ENCODE assay signal across 8 cellular contexts in genomic region chr12:72271741-72272661, GRCh38. TPM values are rescaled to one million over a fixed set of nuclear protein-coding genes. Genes with fewer than 3 reads are reported as not detected.
DNase-seq lines count a peak whose midpoint lies in the region; ATAC-seq lines count a peak whose summit lies in the region.

TRHDE (plus strand) TSS chr12:72272370; CDS start chr12:72272644, 274 bp downstream.

- H3K27ac Mint-ChIP-seq in stimulated activated naive CD8-positive, alpha-beta T cell treated with anti-CD3 and anti-CD28 coated beads, Interleukin-15, Interleukin-2, amounts not matched to agents 100 ng/mL and 50 ng/mL, for 24 hours: no peak within 1 kb of the TSS

- in situ Hi-C loops in G401 (cut with HindIII; ENCODE audit: low sequenced_read_pairs): no loop called here

- peak within 1 kb of the TSS; percentile 47 for H3K27ac ChIP-seq in cingulate gyrus (ENCODE audit: low read depth, low read length)

- peak; percentile 72 for DNase-seq in G401 (ENCODE audit: low spot score)
- peak; percentile 70 for DNase-seq in NCI-H2171 treated with DMSO at 0.1 percent for 48 hours (lab: John Stamatoyannopoulos, UW)
- DNase-seq in left kidney (ENCODE audit: low read depth, low spot score): peak; percentile 88

- peak within 1 kb of the TSS; percentile 32 for H3K4me3 Mint-ChIP-seq in stimulated activated naive CD8-positive, alpha-beta T cell treated with anti-CD3 and anti-CD28 coated beads, Interleukin-15, Interleukin-2, amounts not matched to agents 100 ng/mL and 50 ng/mL, for 24 hours

- ATAC-seq in HG03565 (IDR thresholded peaks at IDR 0.05; ENCODE audit: unreplicated experiment) (no peak), HG03378 (IDR thresholded peaks at IDR 0.05; ENCODE audit: unreplicated experiment) (no peak), GM18907 (IDR thresholded peaks at IDR 0.05; ENCODE audit: unreplicated experiment) (no peak)

- H3K4me1 Mint-ChIP-seq in stimulated activated naive CD8-positive, alpha-beta T cell treated with anti-CD3 and anti-CD28 coated beads, Interleukin-15, Interleukin-2, amounts not matched to agents 100 ng/mL and 50 ng/mL, for 24 hours (ENCODE audit: low read depth): peaks cover 8% of the 10 kb centered on the region

- no peaks in the 10 kb centered on the region for H3K9me3 Mint-ChIP-seq in stimulated activated naive CD8-positive, alpha-beta T cell treated with anti-CD3 and anti-CD28 coated beads, Interleukin-15, Interleukin-2, amounts not matched to agents 100 ng/mL and 50 ng/mL, for 24 hours

- no peaks in the 10 kb centered on the region for H3K36me3 Mint-ChIP-seq in stimulated activated naive CD8-positive, alpha-beta T cell treated with anti-CD3 and anti-CD28 coated beads, Interleukin-15, Interleukin-2, amounts not matched to agents 100 ng/mL and 50 ng/mL, for 24 hours (ENCODE audit: low read depth)

- H3K27me3 Mint-ChIP-seq in stimulated activated naive CD8-positive, alpha-beta T cell treated with anti-CD3 and anti-CD28 coated beads, Interleukin-15, Interleukin-2, amounts not matched to agents 100 ng/mL and 50 ng/mL, for 24 hours: peaks cover 50% of the 10 kb centered on the region

RNA-seq across cellular contexts. Expression of gene TRHDE, which starts in this region (rescaled TPM):
- total RNA-seq in G401 (2014; rRNA removed; shearing (Covaris generic)): not detected in 2 replicates

Comparison
In these comparisons a context has a peak if more than half of its experiments do, and no peak if none do; other contexts are left out.
1. Peak in DNase-seq in G401; RNA of the gene not detected or under 1 TPM.